In genomic region chr10:27742195-27742925, GRCh38 we compare ENCODE assay signal across 1 cellular context.
TF ChIP-seq lines count a peak whose summit lies in the region.

No MANE protein-coding gene starts in this region.

TF ChIP-seq in GM23338, 12 proteins besides CTCF, POLR2A, EP300 and RAD21 (continued from another document):
- TF ChIP-seq EZH2phosphoT487 (IDR thresholded peaks at IDR 0.05; ENCODE audit: unreplicated experiment), result no peak
- TF ChIP-seq ZNF114 (CRISPR knock-in tag; IDR thresholded peaks at IDR 0.05), result no peak
- TF ChIP-seq EZH2 (IDR thresholded peaks at IDR 0.05; ENCODE audit: low read depth, unreplicated experiment), result no peak
TF ChIP-seq in GM23338: peak in this region for 0.
